In the genomic region with DNA sequence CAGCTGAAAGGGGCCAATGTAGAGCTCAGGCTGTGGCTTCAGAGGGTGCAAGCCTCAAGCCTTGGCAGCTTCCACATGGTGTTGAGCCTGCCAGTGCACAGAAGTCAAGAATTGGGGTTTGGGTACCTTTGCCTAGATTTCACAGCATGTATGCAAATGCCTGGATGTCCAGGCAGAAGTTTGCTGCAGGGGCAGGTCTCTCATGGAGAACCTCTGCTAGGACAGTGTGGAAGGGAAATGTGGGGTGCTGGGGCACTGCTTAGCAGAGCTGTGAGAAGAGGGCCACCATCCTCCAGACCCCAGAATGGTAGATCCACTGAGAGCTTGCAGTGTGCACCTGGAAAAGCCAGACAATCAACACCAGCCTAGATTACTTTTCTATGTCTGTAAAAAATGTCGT, we compare ENCODE assay signal across 2 cellular contexts. TPM values are rescaled to one million over a fixed set of nuclear protein-coding genes. Genes with fewer than 3 reads are reported as not detected.
"Had no signal": no experiment of that assay in that cellular context is flagged by ENCODE, and none has a peak within 500 bp of the region (broad histone marks: within the 10 kb centered on the region; RNA-seq: fewer than 3 reads in every experiment).

No MANE protein-coding gene starts in this region.

RNA-seq across cellular contexts. Expression of a gene that starts 9.2 kb away (rescaled TPM):
- total RNA-seq: G401, GM12878 had no signal

RNA-seq across cellular contexts. Expression of a gene that starts 14.0 kb away (rescaled TPM):
- total RNA-seq: G401 had no signal
